ENCODE assay signal across 12 cellular contexts in genomic region chr16:4852221-4852872, GRCh38. TPM values are rescaled to one million over a fixed set of nuclear protein-coding genes. Genes with fewer than 3 reads are reported as not detected.
DNase-seq lines count a peak whose midpoint lies in the region; ATAC-seq, FAIRE-seq and TF ChIP-seq lines count a peak whose summit lies in the region.
"Had no signal": no experiment of that assay in that cellular context is flagged by ENCODE, and none has a peak within 500 bp of the region (broad histone marks: within the 10 kb centered on the region; RNA-seq: fewer than 3 reads in every experiment).

No MANE protein-coding gene starts in this region.

- H3K27me3 Mint-ChIP-seq in CD14-positive monocyte (ENCODE audit: low read depth in 3 of 3): no peaks in the 10 kb centered on the region
- H3K27me3 Mint-ChIP-seq: brain had no signal

- H3K4me2 ChIP-seq in Karpas-422 (ENCODE audit: low read depth, low read length, poor library complexity, severe bottlenecking): no peak overlapping the region

- H3K27ac ChIP-seq in Karpas-422 (ENCODE audit: low read length): no peak overlapping the region
- H3K27ac ChIP-seq: pancreas had no signal

- H2AFZ ChIP-seq in Karpas-422 (ENCODE audit: low read length): no peak overlapping the region

- TF ChIP-seq CTCF in CD14-positive monocyte (IDR thresholded peaks at IDR 0.05) (no peak), astrocyte of the spinal cord (IDR thresholded peaks at IDR 0.05; ENCODE audit: low read depth, low read length) (no peak), GM10248 (IDR thresholded peaks at IDR 0.05; ENCODE audit: control extremely low read depth, extremely low read depth, low read depth, missing control alignments) (no peak)

- H3K27me3 ChIP-seq in Karpas-422 (ENCODE audit: low read length): no peaks in the 10 kb centered on the region
- H3K27me3 ChIP-seq: pancreas had no signal

- H3K4me3 ChIP-seq in astrocyte of the spinal cord (ENCODE audit: low read depth, low read length) (no peak overlapping the region), Karpas-422 (ENCODE audit: low read length) (no peak overlapping the region)
- H3K4me3 ChIP-seq: pancreas had no signal

- FAIRE-seq in HTR-8/SVneo (lab: Jason Lieb, UNC): no peak
- FAIRE-seq: D721Med, pancreas had no signal

- peaks cover 25% of the 10 kb centered on the region; the same call in 1 of the 2 replicates for H4K20me1 ChIP-seq in Karpas-422 (ENCODE audit: insufficient read depth, low read depth, low read length)

- no peak overlapping the region for H3K4me3 Mint-ChIP-seq in CD14-positive monocyte

- in situ Hi-C loops in astrocyte of the spinal cord (cut with HindIII; ENCODE audit: low sequenced_read_pairs): no loop called here

- peaks cover 15% of the 10 kb centered on the region; the same call in 1 of the 2 replicates for H3K36me3 ChIP-seq in Karpas-422 (ENCODE audit: insufficient read depth, low read length)

- H3K4me1 Mint-ChIP-seq in CD14-positive monocyte: peaks cover 47% of the 10 kb centered on the region

- no peaks in the 10 kb centered on the region for H3K9me3 ChIP-seq in Karpas-422 (ENCODE audit: low read length)
- H3K9me3 ChIP-seq: pancreas had no signal

- no peak for DNase-seq in CD14-positive monocyte (ENCODE audit: low spot score)
- DNase-seq in HTR-8/SVneo (ENCODE audit: insufficient read length, low spot score): peak; percentile 21
- peak; percentile 13 for DNase-seq in astrocyte of the spinal cord (ENCODE audit: low read depth, low spot score)
- DNase-seq in left colon: no peak
- no peak for DNase-seq in NCI-H128 (lab: John Stamatoyannopoulos, UW; ENCODE audit: unreplicated experiment)
- DNase-seq in GM10248 (ENCODE audit: extremely low spot score): no peak
- no peak for DNase-seq in NCI-H774 (lab: John Stamatoyannopoulos, UW)
- no peak for DNase-seq in Karpas-422
- DNase-seq: NCI-H1092, pancreas had no signal

- ATAC-seq in left colon: peak; percentile 41
- ATAC-seq: pancreas had no signal

- intact Hi-C loops in CD14-positive monocyte (cut with micrococcal nuclease): no loop called here
- intact Hi-C loops in left colon (cut with DNase I, micrococcal nuclease): no loop called here

- H3K36me3 Mint-ChIP-seq in CD14-positive monocyte: peaks cover 37 to 46% of the 10 kb centered on the region in 2 donors

- peaks cover 23% of the 10 kb centered on the region for H3K4me1 ChIP-seq in Karpas-422 (ENCODE audit: low read length)

- CTCF ChIA-PET in GM10248 (lab: Yijun Ruan, JAX): no interaction called here

- no peak overlapping the region for H3K9ac ChIP-seq in Karpas-422 (ENCODE audit: low read length)

- POLR2A ChIA-PET in GM10248 (lab: Yijun Ruan, JAX): no interaction called here

- H3K9me3 Mint-ChIP-seq in CD14-positive monocyte: no peaks in the 10 kb centered on the region
- H3K9me3 Mint-ChIP-seq: brain had no signal

- H3K9me2 ChIP-seq in Karpas-422 (replicated peaks; ENCODE audit: insufficient read depth, low read length): no peaks in the 10 kb centered on the region

- H3K27ac Mint-ChIP-seq in CD14-positive monocyte: peak overlapping the region in 4 of 7 donors; percentile 25 to 60 (median 42)

- H3K79me2 ChIP-seq in Karpas-422 (ENCODE audit: low read length): peaks cover 76% of the 10 kb centered on the region

RNA-seq across cellular contexts. Expression of gene UBN1, which starts 5.1 kb away (rescaled TPM):
- polyA plus RNA-seq in CD14-positive monocyte: 1 to 10 TPM; 5.3 to 7.3 TPM
- total RNA-seq in left colon: 10 to 100 TPM; 34.8 to 43.5 TPM
- 21.7 and 27.3 TPM in 2 replicates for total RNA-seq in Karpas-422 (2014; rRNA removed; shearing (Covaris generic); ENCODE audit: low replicate concordance)

RNA-seq across cellular contexts. Expression of gene GLYR1, which starts 5.3 kb away (rescaled TPM):
- 10 to 100 TPM; 34.2 to 41.9 TPM for polyA plus RNA-seq in CD14-positive monocyte
- 100 to 1,000 TPM; 106 to 114 TPM for total RNA-seq in left colon
- total RNA-seq in Karpas-422 (2014; rRNA removed; shearing (Covaris generic); ENCODE audit: low replicate concordance): 23.4 and 45.8 TPM in 2 replicates

RNA-seq across cellular contexts. Expression of gene ROGDI, which starts 49.9 kb away (rescaled TPM):
- 10 to 100 TPM; 40.9 to 54.4 TPM for polyA plus RNA-seq in CD14-positive monocyte
- 10 to 100 TPM; 21.2 to 26.1 TPM for total RNA-seq in left colon
- 9.4 and 28.4 TPM in 2 replicates for total RNA-seq in Karpas-422 (2014; rRNA removed; shearing (Covaris generic); ENCODE audit: low replicate concordance)

RNA-seq across cellular contexts. Expression of gene SMIM22, which starts 57.2 kb away (rescaled TPM):
- not detected for polyA plus RNA-seq in CD14-positive monocyte
- total RNA-seq in left colon: 100 to 1,000 TPM; 448 to 580 TPM
- not detected in 2 replicates for total RNA-seq in Karpas-422 (2014; rRNA removed; shearing (Covaris generic); ENCODE audit: low replicate concordance)

Comparison
In these comparisons a context has a peak if more than half of its experiments do, and no peak if none do; other contexts are left out.
1. DNase-seq: peak in HTR-8/SVneo (single experiment) and astrocyte of the spinal cord (single experiment); none in CD14-positive monocyte (single experiment), left colon (0 of 2), NCI-H128 (single experiment), GM10248 (single experiment), NCI-H774 (single experiment) and Karpas-422 (single experiment).